Comparison of ENCODE assay signal across 8 cellular contexts in genomic region chr10:68599754-68600040, GRCh38. TPM values are rescaled to one million over a fixed set of nuclear protein-coding genes. Genes with fewer than 3 reads are reported as not detected.
A peak's percentile ranks its signal among the peaks of the same experiment; 100 is the strongest.
DNase-seq lines count a peak whose midpoint lies in the region; ATAC-seq and TF ChIP-seq lines count a peak whose summit lies in the region.

No MANE protein-coding gene starts in this region.

- no peaks in the 10 kb centered on the region for H3K27me3 Mint-ChIP-seq in stimulated activated naive CD8-positive, alpha-beta T cell treated with anti-CD3 and anti-CD28 coated beads, Interleukin-15, Interleukin-2, amounts not matched to agents 100 ng/mL and 50 ng/mL, for 24 hours

- intact Hi-C loops in colonic mucosa (cut with DNase I), result no loop called here

- peak overlapping the region; percentile 36 to 73 for H3K9ac ChIP-seq in colonic mucosa (ENCODE audit: low read depth in 2 of 2, low read length in 2 of 2)

- H3K9me3 Mint-ChIP-seq in stimulated activated naive CD8-positive, alpha-beta T cell treated with anti-CD3 and anti-CD28 coated beads, Interleukin-15, Interleukin-2, amounts not matched to agents 100 ng/mL and 50 ng/mL, for 24 hours, result no peaks in the 10 kb centered on the region

- no peaks in the 10 kb centered on the region for H3K27me3 ChIP-seq in colonic mucosa
- H3K27me3 ChIP-seq in muscle layer of duodenum (ENCODE audit: low read depth, low read length), result no peaks in the 10 kb centered on the region

- H3K4me3 ChIP-seq in colonic mucosa (peak overlapping the region; percentile 41), muscle layer of duodenum (ENCODE audit: low read depth in 1 of 2, low read length in 2 of 2) (peak overlapping the region; percentile 72 to 77)

- no peak for DNase-seq in stimulated activated naive CD8-positive, alpha-beta T cell treated with anti-CD3 and anti-CD28 coated beads, Interleukin-15, Interleukin-2, amounts not matched to agents 100 U/mL and 50 U/mL, for 24 hours
- no peak for DNase-seq in colonic mucosa
- no peak for DNase-seq in DMS79 treated with DMSO at 0.1 percent for 48 hours (lab: John Stamatoyannopoulos, UW)
- DNase-seq in NCI-H226, result no peak
- no peak for DNase-seq in stimulated activated naive CD4-positive, alpha-beta T cell treated with Interleukin-2 at 50 U/mL for 16 hours (lab: John Stamatoyannopoulos, UW)

- H3K27ac Mint-ChIP-seq in stimulated activated naive CD8-positive, alpha-beta T cell treated with anti-CD3 and anti-CD28 coated beads, Interleukin-15, Interleukin-2, amounts not matched to agents 100 ng/mL and 50 ng/mL, for 24 hours, result no peak overlapping the region

- H3K4me1 ChIP-seq in colonic mucosa (no peaks in the 10 kb centered on the region), muscle layer of duodenum (ENCODE audit: control insufficient read depth in 1 of 2, insufficient read depth in 2 of 2, low read length in 2 of 2) (peaks cover 13 to 21% of the 10 kb centered on the region in 2 donors)

- H3K36me3 ChIP-seq in colonic mucosa, result no peaks in the 10 kb centered on the region
- H3K36me3 ChIP-seq in muscle layer of duodenum (ENCODE audit: control insufficient read depth in 1 of 2, insufficient read depth in 2 of 2, low read length in 2 of 2), result no peaks in the 10 kb centered on the region

- ATAC-seq in stimulated activated naive CD8-positive, alpha-beta T cell treated with anti-CD3 and anti-CD28 coated beads, Interleukin-15, Interleukin-2, amounts not matched to agents 100 U/mL and 50 U/mL, for 24 hours, result no peak
- no peak for ATAC-seq in GM21360 (IDR thresholded peaks at IDR 0.05; ENCODE audit: unreplicated experiment)

- H3K27ac ChIP-seq in colonic mucosa (peak overlapping the region; percentile 5), muscle layer of duodenum (ENCODE audit: low read length) (peak overlapping the region; percentile 57)

- TF ChIP-seq CTCF in colonic mucosa (IDR thresholded peaks at IDR 0.05), result no peak

- H3K9me3 ChIP-seq in colonic mucosa (no peaks in the 10 kb centered on the region), muscle layer of duodenum (ENCODE audit: control insufficient read depth in 1 of 2, low read length in 2 of 2) (no peaks in the 10 kb centered on the region)

- peaks cover 32% of the 10 kb centered on the region for H3K4me1 Mint-ChIP-seq in stimulated activated naive CD8-positive, alpha-beta T cell treated with anti-CD3 and anti-CD28 coated beads, Interleukin-15, Interleukin-2, amounts not matched to agents 100 ng/mL and 50 ng/mL, for 24 hours (ENCODE audit: low read depth)

- peak overlapping the region; percentile 87 for H3K4me3 Mint-ChIP-seq in stimulated activated naive CD8-positive, alpha-beta T cell treated with anti-CD3 and anti-CD28 coated beads, Interleukin-15, Interleukin-2, amounts not matched to agents 100 ng/mL and 50 ng/mL, for 24 hours

- no peaks in the 10 kb centered on the region for H3K36me3 Mint-ChIP-seq in stimulated activated naive CD8-positive, alpha-beta T cell treated with anti-CD3 and anti-CD28 coated beads, Interleukin-15, Interleukin-2, amounts not matched to agents 100 ng/mL and 50 ng/mL, for 24 hours (ENCODE audit: low read depth)

RNA-seq across cellular contexts. Expression of gene TET1, which starts 39.6 kb away (rescaled TPM):
- 1 to 10 TPM in 1 of 2 donors, under 1 TPM in 1; 0.57 to 1.1 TPM for total RNA-seq in colonic mucosa
